Comparison of ENCODE assay signal across 8 cellular contexts in genomic region chr13:32639502-32640105, GRCh38. TPM values are rescaled to one million over a fixed set of nuclear protein-coding genes. Genes with fewer than 3 reads are reported as not detected.
A peak's percentile ranks its signal among the peaks of the same experiment; 100 is the strongest.
DNase-seq lines count a peak whose midpoint lies in the region; ATAC-seq, FAIRE-seq and TF ChIP-seq lines count a peak whose summit lies in the region.

No MANE protein-coding gene starts in this region.

- no peaks in the 10 kb centered on the region for H3K27me3 Mint-ChIP-seq in astrocyte (ENCODE audit: low read depth, unreplicated experiment)

- H3K79me2 ChIP-seq in astrocyte (ENCODE audit: insufficient read depth, low read length): peaks cover 93% of the 10 kb centered on the region

- H3K4me3 ChIP-seq in SJSA1: no peak overlapping the region
- H3K4me3 ChIP-seq in astrocyte (ENCODE audit: insufficient read depth, low read depth, low read length): no peak overlapping the region
- H3K4me3 ChIP-seq in right cardiac atrium (ENCODE audit: low read length): no peak overlapping the region
- no peak overlapping the region for H3K4me3 ChIP-seq in skeletal muscle cell (ENCODE audit: low read depth, low read length)

- WGBS in right cardiac atrium: 31% methylated on average over 4 of the region's 4 CpGs

- TF ChIP-seq POLR2A in GM12891 (IDR thresholded peaks at IDR 0.05; ENCODE audit: low read depth, low read length): no peak

- no peaks in the 10 kb centered on the region for H3K36me3 Mint-ChIP-seq in astrocyte (ENCODE audit: low read depth, unreplicated experiment)

- peak; percentile 50 for FAIRE-seq in GM12891 (lab: Jason Lieb, UNC)
- no peak for FAIRE-seq in HTR-8/SVneo (lab: Jason Lieb, UNC)
- peak; percentile 39 for FAIRE-seq in astrocyte (lab: Jason Lieb, UNC)

- peaks cover 17% of the 10 kb centered on the region for H3K4me1 Mint-ChIP-seq in astrocyte (ENCODE audit: low read depth, unreplicated experiment)

- H3K27me3 ChIP-seq in SJSA1 (replicated peaks) (no peaks in the 10 kb centered on the region), astrocyte (ENCODE audit: insufficient read depth, low read length) (no peaks in the 10 kb centered on the region), right cardiac atrium (ENCODE audit: control insufficient read depth, insufficient read depth) (no peaks in the 10 kb centered on the region)

- no peak overlapping the region for H3K4me2 ChIP-seq in astrocyte (ENCODE audit: low read length)

- no peak overlapping the region for H3K27ac Mint-ChIP-seq in astrocyte (ENCODE audit: unreplicated experiment)

- H3K9me3 ChIP-seq in SJSA1 (replicated peaks): no peaks in the 10 kb centered on the region
- no peaks in the 10 kb centered on the region for H3K9me3 ChIP-seq in astrocyte (ENCODE audit: insufficient read depth, low read depth, low read length)
- no peaks in the 10 kb centered on the region for H3K9me3 ChIP-seq in right cardiac atrium (ENCODE audit: control insufficient read depth, low read length)

- peak; percentile 89 for TF ChIP-seq CTCF in astrocyte (IDR thresholded peaks at IDR 0.05; ENCODE audit: insufficient read depth, low read depth, low read length)

- no peak overlapping the region for H2AFZ ChIP-seq in astrocyte (ENCODE audit: low read depth, low read length)

- H3K4me3 Mint-ChIP-seq in astrocyte (ENCODE audit: unreplicated experiment): no peak overlapping the region

- no peak overlapping the region for H3K27ac ChIP-seq in SJSA1
- no peak overlapping the region for H3K27ac ChIP-seq in astrocyte (ENCODE audit: low read depth, low read length)
- no peak overlapping the region for H3K27ac ChIP-seq in right cardiac atrium (ENCODE audit: low read length)

- H3K9ac ChIP-seq in astrocyte (ENCODE audit: low read length): no peak overlapping the region

- in situ Hi-C loops in ACHN (cut with HindIII; ENCODE audit: low pct_ligation_motif_present, low pct_unique_long_range_greater_than_20kb, low sequenced_read_pairs): no loop called here

- H3K36me3 ChIP-seq in SJSA1 (no peaks in the 10 kb centered on the region), astrocyte (ENCODE audit: insufficient read depth, low read length) (no peaks in the 10 kb centered on the region)

- peaks cover 72% of the 10 kb centered on the region for H4K20me1 ChIP-seq in astrocyte (ENCODE audit: insufficient read depth, low read length)

- intact Hi-C loops in right cardiac atrium (cut with DNase I): loop anchor here (1.0 to 5.0 kb wide), 4 partner anchors 47 to 53 kb away; partner anchors contain the start of gene PDS5B (in 3 of the 4)

- H3K4me1 ChIP-seq in SJSA1 (replicated peaks): peaks cover 4% of the 10 kb centered on the region; the same call in 1 of the 2 replicates
- no peaks in the 10 kb centered on the region for H3K4me1 ChIP-seq in astrocyte (ENCODE audit: insufficient read depth, low read length)
- no peaks in the 10 kb centered on the region for H3K4me1 ChIP-seq in right cardiac atrium (ENCODE audit: control insufficient read depth, insufficient read depth, low read length)

- no peaks in the 10 kb centered on the region for H3K9me3 Mint-ChIP-seq in astrocyte (ENCODE audit: unreplicated experiment)

- DNase-seq in ACHN (peak; percentile 66), GM12891 (ENCODE audit: insufficient read length, low spot score) (peak; percentile 9), HTR-8/SVneo (ENCODE audit: insufficient read length, low spot score) (peak; percentile 18), SJSA1 (ENCODE audit: low read depth in 1 of 2, low spot score in 2 of 2) (peak; percentile 19 to 48), astrocyte (ENCODE audit: low read depth) (peak; percentile 50), right cardiac atrium (peak; percentile 39 to 82 (median 55)), skeletal muscle cell (ENCODE audit: low read depth) (peak; percentile 26)

- ATAC-seq in right cardiac atrium: peak; percentile 81 to 86
- no peak for ATAC-seq in GM18517 (IDR thresholded peaks at IDR 0.05; ENCODE audit: unreplicated experiment)

TF ChIP-seq in GM12891, 5 proteins besides CTCF, POLR2A, EP300 and RAD21:
- TF ChIP-seq PAX5 (IDR thresholded peaks at IDR 0.05; ENCODE audit: insufficient read depth, low read length, severe bottlenecking) (no peak), SPI1 (IDR thresholded peaks at IDR 0.05; ENCODE audit: low read depth, low read length) (no peak), TAF1 (IDR thresholded peaks at IDR 0.05; ENCODE audit: low read depth, low read length) (no peak), POU2F2 (IDR thresholded peaks at IDR 0.05; ENCODE audit: low read depth, low read length) (no peak), POLR2AphosphoS5 (IDR thresholded peaks at IDR 0.05; ENCODE audit: low read depth, low read length) (no peak)

RNA-seq across cellular contexts. Expression of gene PDS5B, which starts 53.4 kb away (rescaled TPM):
- 16.9 TPM for polyA plus RNA-seq in GM12891 (2012; ENCODE audit: low read depth, missing spikeins)
- total RNA-seq in SJSA1 (2014; rRNA removed; shearing (Covaris generic)): 14.9 and 15.5 TPM in 2 replicates
- 42.7 and 43.1 TPM in 2 replicates for total RNA-seq in astrocyte
- 10 to 100 TPM; 22.3 to 30.7 (median 27.3) TPM for total RNA-seq in right cardiac atrium
- 5.5 TPM for polyA plus RNA-seq in right cardiac atrium

Comparison
In these comparisons a context has a peak if more than half of its experiments do, and no peak if none do; other contexts are left out.
1. DNase-seq: peak in every context shown above with its lines; median percentile 66 in ACHN; 55 in right cardiac atrium; 50 in astrocyte; 34 in SJSA1; 26 in skeletal muscle cell; 18 in HTR-8/SVneo; 9 in GM12891.